Comparison of ENCODE assay signal across 9 cellular contexts in genomic region chr5:6686916-6687409, GRCh38. TPM values are rescaled to one million over a fixed set of nuclear protein-coding genes. Genes with fewer than 3 reads are reported as not detected.
DNase-seq lines count a peak whose midpoint lies in the region; ATAC-seq and TF ChIP-seq lines count a peak whose summit lies in the region.
"Had no signal": no experiment of that assay in that cellular context is flagged by ENCODE, and none has a peak within 500 bp of the region (broad histone marks: within the 10 kb centered on the region; RNA-seq: fewer than 3 reads in every experiment).

No MANE protein-coding gene starts in this region.

- no peak overlapping the region for H3K9ac ChIP-seq in stomach smooth muscle (ENCODE audit: low read length in 2 of 2)
- H3K9ac ChIP-seq: BLaER1 had no signal

- ATAC-seq in GM18870 (IDR thresholded peaks at IDR 0.05; ENCODE audit: unreplicated experiment) = no peak

- peaks cover 28% of the 10 kb centered on the region for H3K27me3 Mint-ChIP-seq in activated CD4-positive, alpha-beta T cell treated with anti-CD3 and anti-CD28 coated beads, Interleukin-2, amount 10 ng/mL, durations not matched to agents 24 days and 14 days

- intact Hi-C loops in activated CD4-positive, alpha-beta T cell treated with anti-CD3 and anti-CD28 coated beads, Interleukin-2, amount 10 ng/mL, durations not matched to agents 24 days and 14 days (cut with micrococcal nuclease) = no loop called here

- H3K4me3 ChIP-seq in cardiac fibroblast (replicated peaks in 1 of 2; ENCODE audit: low read depth in 2 of 2, low read length in 2 of 2) = peak overlapping the region; percentile 26 to 33
- H3K4me3 ChIP-seq in kidney epithelial cell (ENCODE audit: low read depth, low read length) = peak overlapping the region; percentile 34
- H3K4me3 ChIP-seq in stomach smooth muscle (ENCODE audit: low read length in 2 of 2) = peak overlapping the region; percentile 50 to 70
- H3K4me3 ChIP-seq: BLaER1 had no signal

- H3K36me3 ChIP-seq in kidney epithelial cell (ENCODE audit: control insufficient read depth, insufficient read depth, low read length) = no peaks in the 10 kb centered on the region
- no peaks in the 10 kb centered on the region for H3K36me3 ChIP-seq in stomach smooth muscle (ENCODE audit: control insufficient read depth in 2 of 2, insufficient read depth in 2 of 2, low read length in 2 of 2)
- H3K36me3 ChIP-seq: BLaER1 had no signal

- peak; percentile 65 for DNase-seq in activated CD4-positive, alpha-beta T cell treated with anti-CD3 and anti-CD28 coated beads, Interleukin-2, amount 10 ng/mL, durations not matched to agents 24 days and 14 days
- DNase-seq in activated CD4-positive, alpha-beta T cell treated with anti-CD3 and anti-CD28 coated beads for 4 hours = no peak
- DNase-seq in cardiac fibroblast (ENCODE audit: low read depth in 2 of 2) (peak; percentile 59 to 63), kidney epithelial cell (ENCODE audit: low read depth) (no peak), DMS53 (lab: John Stamatoyannopoulos, UW) (no peak)
- no peak for DNase-seq in stimulated activated CD4-positive, alpha-beta T cell treated with anti-CD3 and anti-CD28 coated beads, Interleukin-12 subunit alpha, Interleukin-12 subunit beta, amount 100 ng/mL, for 4 hours

- H3K4me1 ChIP-seq in stomach smooth muscle (ENCODE audit: control insufficient read depth, insufficient read depth, low read length) = peaks cover 3% of the 10 kb centered on the region
- H3K4me1 ChIP-seq: BLaER1 had no signal

- no peak for TF ChIP-seq CTCF in cardiac fibroblast (IDR thresholded peaks at IDR 0.05; ENCODE audit: low read depth, low read length)
- no peak for TF ChIP-seq CTCF in kidney epithelial cell (IDR thresholded peaks at IDR 0.05; ENCODE audit: insufficient read depth, low read length, poor library complexity, severe bottlenecking)

- no peak overlapping the region for H3K4me3 Mint-ChIP-seq in activated CD4-positive, alpha-beta T cell treated with anti-CD3 and anti-CD28 coated beads, Interleukin-2, amount 10 ng/mL, durations not matched to agents 24 days and 14 days

- peaks cover 2% of the 10 kb centered on the region for H3K4me1 Mint-ChIP-seq in activated CD4-positive, alpha-beta T cell treated with anti-CD3 and anti-CD28 coated beads, Interleukin-2, amount 10 ng/mL, durations not matched to agents 24 days and 14 days

- H3K27ac ChIP-seq in stomach smooth muscle (ENCODE audit: low read length) = no peak overlapping the region
- H3K27ac ChIP-seq: BLaER1 had no signal

- H3K36me3 Mint-ChIP-seq in activated CD4-positive, alpha-beta T cell treated with anti-CD3 and anti-CD28 coated beads, Interleukin-2, amount 10 ng/mL, durations not matched to agents 24 days and 14 days (ENCODE audit: low read depth) = no peaks in the 10 kb centered on the region

- no peaks in the 10 kb centered on the region for H3K27me3 ChIP-seq in kidney epithelial cell (ENCODE audit: control insufficient read depth, insufficient read depth, low read length)
- peaks cover 0 to 5% of the 10 kb centered on the region in 2 donors for H3K27me3 ChIP-seq in stomach smooth muscle (ENCODE audit: control insufficient read depth in 1 of 2, insufficient read depth in 2 of 2, low read length in 2 of 2)
- H3K27me3 ChIP-seq: BLaER1 had no signal

- no peaks in the 10 kb centered on the region for H3K9me3 ChIP-seq in stomach smooth muscle (ENCODE audit: control insufficient read depth in 2 of 2, low read length in 2 of 2)
- H3K9me3 ChIP-seq: BLaER1 had no signal

- H3K9me3 Mint-ChIP-seq in activated CD4-positive, alpha-beta T cell treated with anti-CD3 and anti-CD28 coated beads, Interleukin-2, amount 10 ng/mL, durations not matched to agents 24 days and 14 days = no peaks in the 10 kb centered on the region

- no peak overlapping the region for H3K27ac Mint-ChIP-seq in activated CD4-positive, alpha-beta T cell treated with anti-CD3 and anti-CD28 coated beads, Interleukin-2, amount 10 ng/mL, durations not matched to agents 24 days and 14 days

RNA-seq across cellular contexts. Expression of gene TENT4A, which starts 26.3 kb away (rescaled TPM):
- total RNA-seq in activated CD4-positive, alpha-beta T cell treated with anti-CD3 and anti-CD28 coated beads, Interleukin-2, amount 10 ng/mL, durations not matched to agents 24 days and 14 days = 38.8 and 43.4 TPM in 2 replicates
- 11.5 and 12.0 TPM in 2 replicates for total RNA-seq in kidney epithelial cell

RNA-seq across cellular contexts. Expression of gene SRD5A1, which starts 53.7 kb away (rescaled TPM):
- 14.8 and 16.6 TPM in 2 replicates for total RNA-seq in activated CD4-positive, alpha-beta T cell treated with anti-CD3 and anti-CD28 coated beads, Interleukin-2, amount 10 ng/mL, durations not matched to agents 24 days and 14 days
- 30.0 and 37.4 TPM in 2 replicates for total RNA-seq in kidney epithelial cell

RNA-seq across cellular contexts. Expression of gene NSUN2, which starts 54.1 kb away (rescaled TPM):
- total RNA-seq in activated CD4-positive, alpha-beta T cell treated with anti-CD3 and anti-CD28 coated beads, Interleukin-2, amount 10 ng/mL, durations not matched to agents 24 days and 14 days = 138 and 140 TPM in 2 replicates
- 50.0 and 62.8 TPM in 2 replicates for total RNA-seq in kidney epithelial cell

Comparison
In these comparisons a context has a peak if more than half of its experiments do, and no peak if none do; other contexts are left out.
1. DNase-seq: peak in activated CD4-positive, alpha-beta T cell treated with anti-CD3 and anti-CD28 coated beads, Interleukin-2, amount 10 ng/mL, durations not matched to agents 24 days and 14 days (single experiment) and cardiac fibroblast (2 of 2); none in activated CD4-positive, alpha-beta T cell treated with anti-CD3 and anti-CD28 coated beads for 4 hours (0 of 2), kidney epithelial cell (single experiment), stimulated activated CD4-positive, alpha-beta T cell treated with anti-CD3 and anti-CD28 coated beads, Interleukin-12 subunit alpha, Interleukin-12 subunit beta, amount 100 ng/mL, for 4 hours (single experiment) and DMS53 (single experiment).
2. Peak in every context shown above with its lines, with median percentiles within 50 percentile points of each other: H3K4me3 ChIP-seq.